Comparison of ENCODE assay signal across 17 cellular contexts in genomic region chr16:78709137-78709871, GRCh38.
"Had no signal": no experiment of that assay in that cellular context is flagged by ENCODE, and none has a peak within 500 bp of the region (broad histone marks: within the 10 kb centered on the region; RNA-seq: fewer than 3 reads in every experiment).

No MANE protein-coding gene starts in this region.

- H3K27me3 ChIP-seq: breast epithelium, ovary had no signal

- H3K9me3 Mint-ChIP-seq: dendritic cell treated with granulocyte-macrophage colony-stimulating factor and Interleukin-4, amounts not matched to agents 40 ng/mL and 50 ng/mL, for 4 days had no signal

- H3K4me3 ChIP-seq: breast epithelium, left ventricle myocardium inferior, ovary had no signal

- H3K36me3 Mint-ChIP-seq: stimulated activated effector memory CD8-positive, alpha-beta T cell treated with anti-CD3 and anti-CD28 coated beads, Interleukin-12 subunit alpha, Interleukin-12 subunit beta, amount 100 ng/mL, for 72 hours; WTC11 had no signal

- H3K4me3 Mint-ChIP-seq: activated CD4-positive, alpha-beta T cell treated with anti-CD3 and anti-CD28 coated beads, Interleukin-2, amount 10 ng/mL, durations not matched to agents 7 days and 5 days; activated T-helper 17 cell treated with anti-CD3 and anti-CD28 coated beads, Interleukin-2, amount 50 U/mL, for 72 hours; dendritic cell treated with granulocyte-macrophage colony-stimulating factor and Interleukin-4, amounts not matched to agents 40 ng/mL and 50 ng/mL, for 4 days; nephron progenitor cell; stimulated activated effector memory CD8-positive, alpha-beta T cell treated with anti-CD3 and anti-CD28 coated beads, Interleukin-12 subunit alpha, Interleukin-12 subunit beta, amount 100 ng/mL, for 72 hours; T-helper 17 cell; WTC11 had no signal

- H3K27me3 Mint-ChIP-seq: activated CD4-positive, alpha-beta T cell treated with anti-CD3 and anti-CD28 coated beads, Interleukin-2, amount 10 ng/mL, durations not matched to agents 7 days and 5 days; activated T-helper 17 cell treated with anti-CD3 and anti-CD28 coated beads, Interleukin-2, amount 50 U/mL, for 72 hours; dendritic cell treated with granulocyte-macrophage colony-stimulating factor and Interleukin-4, amounts not matched to agents 40 ng/mL and 50 ng/mL, for 4 days; T-helper 17 cell had no signal

- ATAC-seq: activated T-helper 17 cell treated with anti-CD3 and anti-CD28 coated beads, Interleukin-2, amount 50 U/mL, for 72 hours; esophagus mucosa; stimulated activated effector memory CD8-positive, alpha-beta T cell treated with anti-CD3 and anti-CD28 coated beads, Interleukin-12 subunit alpha, Interleukin-12 subunit beta, amount 100 ng/mL, for 72 hours; T-helper 17 cell; WTC11 had no signal

- H3K9me3 ChIP-seq: ovary had no signal

- H3K27ac ChIP-seq: breast epithelium, left ventricle myocardium inferior, ovary had no signal

- H3K4me1 ChIP-seq: breast epithelium, left ventricle myocardium inferior had no signal

- H3K36me3 ChIP-seq: breast epithelium, left ventricle myocardium inferior, ovary had no signal

- H3K27ac Mint-ChIP-seq: activated CD4-positive, alpha-beta T cell treated with anti-CD3 and anti-CD28 coated beads, Interleukin-2, amount 10 ng/mL, durations not matched to agents 7 days and 5 days; activated T-helper 17 cell treated with anti-CD3 and anti-CD28 coated beads, Interleukin-2, amount 50 U/mL, for 72 hours; dendritic cell treated with granulocyte-macrophage colony-stimulating factor and Interleukin-4, amounts not matched to agents 40 ng/mL and 50 ng/mL, for 4 days; stimulated activated effector memory CD8-positive, alpha-beta T cell treated with anti-CD3 and anti-CD28 coated beads, Interleukin-12 subunit alpha, Interleukin-12 subunit beta, amount 100 ng/mL, for 72 hours; WTC11 had no signal

- DNase-seq: activated CD4-positive, alpha-beta T cell treated with anti-CD3 and anti-CD28 coated beads, Interleukin-2, amount 10 ng/mL, durations not matched to agents 7 days and 5 days; activated CD8-positive, alpha-beta memory T cell treated with anti-CD3 and anti-CD28 coated beads for 24 hours; activated naive CD4-positive, alpha-beta T cell treated with Interleukin-2 at 50 U/mL for 16 hours; anterior cingulate cortex; cerebellar nuclear complex; left ventricle myocardium inferior; mesenchymal stem cell; nephron progenitor cell; ovary; stimulated activated CD4-positive, alpha-beta T cell treated with anti-CD3 and anti-CD28 coated beads, Interleukin-12 subunit alpha, Interleukin-12 subunit beta, amount 100 ng/mL, for 4 hours; T-helper 17 cell had no signal
